11 cellular contexts compared by ENCODE assay signal in genomic region chr11:34655335-34656008, GRCh38.
DNase-seq lines count a peak whose midpoint lies in the region; ATAC-seq and TF ChIP-seq lines count a peak whose summit lies in the region.
"Had no signal": no experiment of that assay in that cellular context is flagged by ENCODE, and none has a peak within 500 bp of the region (broad histone marks: within the 10 kb centered on the region; RNA-seq: fewer than 3 reads in every experiment).

No MANE protein-coding gene starts in this region.

- peak overlapping the region; percentile 40; the same call in 1 of the 2 replicates for H3K27ac ChIP-seq in VCaP

- peak overlapping the region; percentile 22 for H3K27ac Mint-ChIP-seq in stimulated activated memory B cell treated with anti-CD40 and anti-IgM and Interleukin-4, amounts not matched to agents 10 μg/mL and 1 μg/mL and 100 μg/mL, for 72 hours
- H3K27ac Mint-ChIP-seq: natural killer cell had no signal

- no peaks in the 10 kb centered on the region for H3K36me3 Mint-ChIP-seq in stimulated activated memory B cell treated with anti-CD40 and anti-IgM and Interleukin-4, amounts not matched to agents 10 μg/mL and 1 μg/mL and 100 μg/mL, for 72 hours
- H3K36me3 Mint-ChIP-seq: natural killer cell had no signal

- H3K4me3 Mint-ChIP-seq in stimulated activated memory B cell treated with anti-CD40 and anti-IgM and Interleukin-4, amounts not matched to agents 10 μg/mL and 1 μg/mL and 100 μg/mL, for 72 hours: no peak overlapping the region
- H3K4me3 Mint-ChIP-seq: natural killer cell had no signal

- H3K4me1 Mint-ChIP-seq in stimulated activated memory B cell treated with anti-CD40 and anti-IgM and Interleukin-4, amounts not matched to agents 10 μg/mL and 1 μg/mL and 100 μg/mL, for 72 hours: peaks cover 37% of the 10 kb centered on the region

- no peak overlapping the region for H3K4me3 ChIP-seq in fibroblast of pulmonary artery (replicated peaks; ENCODE audit: low read depth, low read length)
- H3K4me3 ChIP-seq: HAP-1 had no signal

- TF ChIP-seq CTCF in VCaP (conservative IDR thresholded peaks at IDR 0.05) (no peak), fibroblast of pulmonary artery (IDR thresholded peaks at IDR 0.05; ENCODE audit: low read length, missing control alignments) (no peak)

- H3K9me3 Mint-ChIP-seq in stimulated activated memory B cell treated with anti-CD40 and anti-IgM and Interleukin-4, amounts not matched to agents 10 μg/mL and 1 μg/mL and 100 μg/mL, for 72 hours: no peaks in the 10 kb centered on the region
- H3K9me3 Mint-ChIP-seq: natural killer cell had no signal

- ATAC-seq in stimulated activated memory B cell treated with anti-CD40 and anti-IgM and Interleukin-4, amounts not matched to agents 10 μg/mL and 1 μg/mL and 100 μg/mL, for 72 hours: no peak
- no peak for ATAC-seq in HG03342 (IDR thresholded peaks at IDR 0.05; ENCODE audit: unreplicated experiment)
- ATAC-seq: natural killer cell had no signal

- no peaks in the 10 kb centered on the region for H3K27me3 Mint-ChIP-seq in stimulated activated memory B cell treated with anti-CD40 and anti-IgM and Interleukin-4, amounts not matched to agents 10 μg/mL and 1 μg/mL and 100 μg/mL, for 72 hours

- DNase-seq in GM04504 (ENCODE audit: low read depth): peak; percentile 32
- DNase-seq in fibroblast of pulmonary artery (ENCODE audit: low read depth): peak; percentile 80
- no peak for DNase-seq in NCI-H2196 (lab: John Stamatoyannopoulos, UW; ENCODE audit: unreplicated experiment)
- no peak for DNase-seq in NCI-H82 treated with DMSO at 0.1 percent for 48 hours (lab: John Stamatoyannopoulos, UW; ENCODE audit: unreplicated experiment)
- no peak for DNase-seq in activated CD4-positive, CD25-positive, alpha-beta regulatory T cell (lab: John Stamatoyannopoulos, UW)
- DNase-seq: natural killer cell; stimulated activated CD4-positive, alpha-beta T cell treated with anti-CD3 and anti-CD28 coated beads, Interleukin-4, amount 100 ng/mL, for 4 hours had no signal

Comparison
In these comparisons a context has a peak if more than half of its experiments do, and no peak if none do; other contexts are left out.
1. DNase-seq: peak in GM04504 (single experiment) and fibroblast of pulmonary artery (single experiment); none in NCI-H2196 (single experiment), NCI-H82 treated with DMSO at 0.1 percent for 48 hours (single experiment) and activated CD4-positive, CD25-positive, alpha-beta regulatory T cell (0 of 4).